18 cellular contexts compared by ENCODE assay signal in genomic region chr6:46134216-46134615, GRCh38. TPM values are rescaled to one million over a fixed set of nuclear protein-coding genes. Genes with fewer than 3 reads are reported as not detected.
DNase-seq lines count a peak whose midpoint lies in the region; ATAC-seq, FAIRE-seq and TF ChIP-seq lines count a peak whose summit lies in the region.
"Had no signal": no experiment of that assay in that cellular context is flagged by ENCODE, and none has a peak within 500 bp of the region (broad histone marks: within the 10 kb centered on the region; RNA-seq: fewer than 3 reads in every experiment).

No MANE protein-coding gene starts in this region.

- FAIRE-seq in GM12878 (lab: Jason Lieb, UNC): no peak
- FAIRE-seq: GM19239 had no signal

- POLR2A ChIA-PET in GM12878 (lab: Charles Lee): no interaction called here

- TF ChIP-seq CTCF in left ventricle myocardium inferior (IDR thresholded peaks at IDR 0.05; ENCODE audit: borderline replicate concordance) (no peak), GM12878 (IDR thresholded peaks at IDR 0.05 in 2 of 3, conservative IDR thresholded peaks at IDR 0.05 in 1 of 3; ENCODE audit: control insufficient read depth in 2 of 3, extremely low read depth in 1 of 3, insufficient read depth in 1 of 3, low read depth in 3 of 3, low read length in 3 of 3) (no peak), neural progenitor cell (IDR thresholded peaks at IDR 0.05) (no peak)

- H3K4me3 Mint-ChIP-seq in neural progenitor cell: no peak overlapping the region
- H3K4me3 Mint-ChIP-seq in activated T-helper 1 cell treated with anti-CD3 and anti-CD28 coated beads, Interleukin-12 subunit alpha, Interleukin-12 subunit beta, Interleukin-2, Interleukin-4 antibody, amounts not matched to agents 30 ng/mL and 10 ng/mL and 1 ng/mL, durations not matched to agents 14 hours and 24 hours and 36 hours: no peak overlapping the region

- no peak overlapping the region for H2AFZ ChIP-seq in GM12878 (ENCODE audit: control insufficient read depth, low read depth, low read length)
- H2AFZ ChIP-seq in neural progenitor cell (replicated peaks): no peak overlapping the region

- in situ Hi-C loops in GM12878 (cut with MboI): no loop called here

- peaks cover 63% of the 10 kb centered on the region for H3K4me1 ChIP-seq in left ventricle myocardium inferior
- peaks cover 14% of the 10 kb centered on the region for H3K4me1 ChIP-seq in GM12878 (ENCODE audit: control insufficient read depth, insufficient read depth, low read length)
- peaks cover 18% of the 10 kb centered on the region for H3K4me1 ChIP-seq in neural progenitor cell
- H3K4me1 ChIP-seq: BLaER1 treated with 17β-estradiol and CSF1 and Interleukin-3, amounts not matched to agents 10 nM and 100 nM; HAP-1 had no signal

- DNase-seq in left ventricle myocardium inferior (no peak), left cardiac atrium (no peak), H7 (peak; percentile 10), GM12878 (ENCODE audit: low read depth, low spot score) (no peak), neural progenitor cell (ENCODE audit: low spot score) (peak; percentile 78)
- no peak for DNase-seq in activated T-helper 1 cell treated with anti-CD3 and anti-CD28 coated beads, Interleukin-12 subunit alpha, Interleukin-12 subunit beta, Interleukin-2, Interleukin-4 antibody, amounts not matched to agents 30 ng/mL and 10 ng/mL and 1 ng/mL, durations not matched to agents 14 hours and 24 hours and 36 hours (ENCODE audit: low spot score)
- DNase-seq: ACHN; CD4-positive, CD25-positive, alpha-beta regulatory T cell; DMS153; DND-41; GDM1; GOT3 had no signal

- 65% methylated on average over 2 of the region's 2 CpGs for WGBS in GM12878 (ENCODE audit: insufficient coverage, insufficient replicate concordance, low lambda C conversion rate, missing lambda C conversion rate)

- no peaks in the 10 kb centered on the region for H3K9me3 Mint-ChIP-seq in neural progenitor cell
- H3K9me3 Mint-ChIP-seq in activated T-helper 1 cell treated with anti-CD3 and anti-CD28 coated beads, Interleukin-12 subunit alpha, Interleukin-12 subunit beta, Interleukin-2, Interleukin-4 antibody, amounts not matched to agents 30 ng/mL and 10 ng/mL and 1 ng/mL, durations not matched to agents 14 hours and 24 hours and 36 hours: no peaks in the 10 kb centered on the region

- intact Hi-C loops in left ventricle myocardium inferior (cut with micrococcal nuclease) (no loop called here), left cardiac atrium (cut with DNase I) (no loop called here), GM12878 (cut with micrococcal nuclease; ENCODE audit: unreplicated experiment) (no loop called here)
- intact Hi-C loops in activated T-helper 1 cell treated with anti-CD3 and anti-CD28 coated beads, Interleukin-12 subunit alpha, Interleukin-12 subunit beta, Interleukin-2, Interleukin-4 antibody, amounts not matched to agents 30 ng/mL and 10 ng/mL and 1 ng/mL, durations not matched to agents 14 hours and 24 hours and 36 hours (cut with micrococcal nuclease): no loop called here

- SMC1A ChIA-PET in GM12878 (lab: Charles Lee; ENCODE audit: uncharacterized antibody, unreplicated experiment): no interaction called here

- H3K4me3 ChIP-seq in left ventricle myocardium inferior (no peak overlapping the region), H7 (ENCODE audit: insufficient read depth, low read depth, low read length) (no peak overlapping the region), GM12878 (no peak overlapping the region), neural progenitor cell (no peak overlapping the region)
- H3K4me3 ChIP-seq: BLaER1 treated with 17β-estradiol and CSF1 and Interleukin-3, amounts not matched to agents 10 nM and 100 nM; HAP-1 had no signal

- H4K20me1 ChIP-seq in GM12878 (ENCODE audit: control insufficient read depth, insufficient read depth) (no peaks in the 10 kb centered on the region), neural progenitor cell (ENCODE audit: low read depth) (no peaks in the 10 kb centered on the region)
- H4K20me1 ChIP-seq: BLaER1 treated with 17β-estradiol and CSF1 and Interleukin-3, amounts not matched to agents 10 nM and 100 nM had no signal

- H3K9me3 ChIP-seq in left ventricle myocardium inferior (replicated peaks): no peaks in the 10 kb centered on the region
- H3K9me3 ChIP-seq in GM12878 (replicated peaks; ENCODE audit: control insufficient read depth, insufficient read depth, low read length): no peaks in the 10 kb centered on the region
- no peaks in the 10 kb centered on the region for H3K9me3 ChIP-seq in neural progenitor cell (ENCODE audit: low read depth)
- H3K9me3 ChIP-seq: HAP-1 had no signal

- H3K27ac ChIP-seq in left ventricle myocardium inferior (replicated peaks): peak overlapping the region; percentile 51
- no peak overlapping the region for H3K27ac ChIP-seq in GM12878 (ENCODE audit: control insufficient read depth, insufficient read depth)
- no peak overlapping the region for H3K27ac ChIP-seq in neural progenitor cell
- H3K27ac ChIP-seq: BLaER1 treated with 17β-estradiol and CSF1 and Interleukin-3, amounts not matched to agents 10 nM and 100 nM had no signal

- peaks cover 14% of the 10 kb centered on the region for H3K79me2 ChIP-seq in GM12878 (ENCODE audit: control insufficient read depth, insufficient read depth, low read length)
- peaks cover 38% of the 10 kb centered on the region for H3K79me2 ChIP-seq in neural progenitor cell (ENCODE audit: low read depth)

- H3K9ac ChIP-seq in GM12878 (ENCODE audit: control insufficient read depth, insufficient read depth, low read length) (no peak overlapping the region), neural progenitor cell (no peak overlapping the region)
- H3K9ac ChIP-seq: BLaER1 treated with 17β-estradiol and CSF1 and Interleukin-3, amounts not matched to agents 10 nM and 100 nM had no signal

- TF ChIP-seq EP300 in GM12878 (IDR thresholded peaks at IDR 0.05; ENCODE audit: borderline replicate concordance in 1 of 2, control insufficient read depth in 1 of 2, low read depth in 2 of 2, low read length in 2 of 2): no peak

- H3K27me3 Mint-ChIP-seq in neural progenitor cell (ENCODE audit: insufficient read depth, low read depth): no peaks in the 10 kb centered on the region
- H3K27me3 Mint-ChIP-seq in activated T-helper 1 cell treated with anti-CD3 and anti-CD28 coated beads, Interleukin-12 subunit alpha, Interleukin-12 subunit beta, Interleukin-2, Interleukin-4 antibody, amounts not matched to agents 30 ng/mL and 10 ng/mL and 1 ng/mL, durations not matched to agents 14 hours and 24 hours and 36 hours (ENCODE audit: insufficient read depth): no peaks in the 10 kb centered on the region
- H3K27me3 Mint-ChIP-seq: CD4-positive, CD25-positive, alpha-beta regulatory T cell had no signal

- no peaks in the 10 kb centered on the region for H3K36me3 ChIP-seq in left ventricle myocardium inferior
- no peaks in the 10 kb centered on the region for H3K36me3 ChIP-seq in H7 (replicated peaks; ENCODE audit: control insufficient read depth, insufficient read depth, low read length)
- no peaks in the 10 kb centered on the region for H3K36me3 ChIP-seq in GM12878 (ENCODE audit: control insufficient read depth in 2 of 2, insufficient read depth in 2 of 2, low read length in 1 of 2)
- H3K36me3 ChIP-seq in neural progenitor cell: no peaks in the 10 kb centered on the region
- H3K36me3 ChIP-seq: BLaER1 treated with 17β-estradiol and CSF1 and Interleukin-3, amounts not matched to agents 10 nM and 100 nM; HAP-1 had no signal

- RAD21 ChIA-PET in GM12878 (lab: Charles Lee; ENCODE audit: unreplicated experiment): no interaction called here

- H3K36me3 Mint-ChIP-seq in neural progenitor cell: no peaks in the 10 kb centered on the region
- H3K36me3 Mint-ChIP-seq in activated T-helper 1 cell treated with anti-CD3 and anti-CD28 coated beads, Interleukin-12 subunit alpha, Interleukin-12 subunit beta, Interleukin-2, Interleukin-4 antibody, amounts not matched to agents 30 ng/mL and 10 ng/mL and 1 ng/mL, durations not matched to agents 14 hours and 24 hours and 36 hours (ENCODE audit: low read depth): peaks cover 2% of the 10 kb centered on the region
- H3K36me3 Mint-ChIP-seq: CD4-positive, CD25-positive, alpha-beta regulatory T cell had no signal

- ATAC-seq in left cardiac atrium (no peak), GM12878 (no peak), HG02970 (IDR thresholded peaks at IDR 0.05; ENCODE audit: low FRiP score, unreplicated experiment) (no peak), HG02798 (IDR thresholded peaks at IDR 0.05; ENCODE audit: poor library complexity, unreplicated experiment) (no peak)

- peak overlapping the region; percentile 30; the same call in 1 of the 2 replicates for H3K4me2 ChIP-seq in GM12878 (ENCODE audit: control insufficient read depth, insufficient read depth)
- H3K4me2 ChIP-seq in neural progenitor cell: peak overlapping the region; percentile 20
- H3K4me2 ChIP-seq: BLaER1 treated with 17β-estradiol and CSF1 and Interleukin-3, amounts not matched to agents 10 nM and 100 nM had no signal

- no peak for TF ChIP-seq POLR2A in GM12878 (IDR thresholded peaks at IDR 0.05; ENCODE audit: low read depth, low read length)

- TF ChIP-seq RAD21 in GM12878 (IDR thresholded peaks at IDR 0.05; ENCODE audit: insufficient read depth, low read depth, low read length): no peak

- CTCF ChIA-PET in GM12878 (lab: Yijun Ruan, JAX): no interaction called here

- H3K27me3 ChIP-seq in left ventricle myocardium inferior (ENCODE audit: low read depth): no peaks in the 10 kb centered on the region
- H3K27me3 ChIP-seq in H7 (ENCODE audit: control insufficient read depth, insufficient read depth, low read length): peaks cover 9% of the 10 kb centered on the region; the same call in 1 of the 2 replicates
- H3K27me3 ChIP-seq in GM12878 (replicated peaks in 1 of 2; ENCODE audit: control insufficient read depth in 2 of 2, insufficient read depth in 2 of 2, low read length in 1 of 2): no peaks in the 10 kb centered on the region
- no peaks in the 10 kb centered on the region for H3K27me3 ChIP-seq in neural progenitor cell
- H3K27me3 ChIP-seq: BLaER1 treated with 17β-estradiol and CSF1 and Interleukin-3, amounts not matched to agents 10 nM and 100 nM had no signal

- BruUV-seq in GM12878 (replicated peaks; lab: Mats Ljungman, UMichigan): no TSS peak

- H3K27ac Mint-ChIP-seq in neural progenitor cell: no peak overlapping the region
- H3K27ac Mint-ChIP-seq in activated T-helper 1 cell treated with anti-CD3 and anti-CD28 coated beads, Interleukin-12 subunit alpha, Interleukin-12 subunit beta, Interleukin-2, Interleukin-4 antibody, amounts not matched to agents 30 ng/mL and 10 ng/mL and 1 ng/mL, durations not matched to agents 14 hours and 24 hours and 36 hours: no peak overlapping the region
- H3K27ac Mint-ChIP-seq: CD4-positive, CD25-positive, alpha-beta regulatory T cell had no signal

- H3K4me1 Mint-ChIP-seq in neural progenitor cell: peaks cover 10% of the 10 kb centered on the region
- peaks cover 14% of the 10 kb centered on the region for H3K4me1 Mint-ChIP-seq in activated T-helper 1 cell treated with anti-CD3 and anti-CD28 coated beads, Interleukin-12 subunit alpha, Interleukin-12 subunit beta, Interleukin-2, Interleukin-4 antibody, amounts not matched to agents 30 ng/mL and 10 ng/mL and 1 ng/mL, durations not matched to agents 14 hours and 24 hours and 36 hours (ENCODE audit: low read depth)

- no peaks in the 10 kb centered on the region for H3F3A ChIP-seq in neural progenitor cell (ENCODE audit: low read depth)

RNA-seq across cellular contexts. Expression of gene ENPP4, which starts 4.4 kb away (rescaled TPM):
- 21.9 TPM for total RNA-seq in left ventricle myocardium inferior
- 10 to 100 TPM; 20.2 to 28.1 TPM for total RNA-seq in left cardiac atrium
- total RNA-seq in H7 (2014; rRNA removed; shearing (Covaris generic)): 2.3 and 3.0 TPM in 2 replicates
- 28.7 and 32.5 TPM in 2 replicates for total RNA-seq in GM12878 (2013; cell fraction: nucleolus; rRNA removed)
- total RNA-seq in GM12878 (2014; rRNA removed): 4.7 and 6.5 TPM in 2 replicates
- total RNA-seq in GM12878 (2014; rRNA removed; fragmentation: Illumina TruSeq; extraction: Trizol): 7.3 and 7.5 TPM in 2 replicates
- 4.9 and 5.3 TPM in 2 replicates for total RNA-seq in GM12878 (2021)
- 2.0 TPM for polyA plus RNA-seq in GM12878 (2011; ENCODE audit: low read depth)
- polyA plus RNA-seq in GM12878 (2011; rRNA removed): 9.7 and 13.9 TPM in 2 replicates
- 2.6 and 3.2 TPM in 2 replicates for polyA plus RNA-seq in GM12878 (2011; cell fraction: cytosol; rRNA removed)
- polyA plus RNA-seq in GM12878 (2011; cell fraction: nucleus; rRNA removed): 3.6 and 4.3 TPM in 2 replicates
- polyA plus RNA-seq in GM12878 (2012): 4.2 and 8.1 TPM in 2 replicates
- polyA plus RNA-seq in GM12878 (2014; fragmentation: Illumina TruSeq; extraction: Trizol): 5.8 and 7.1 TPM in 2 replicates
- 1 to 10 TPM; 3.3 to 5.2 TPM for polyA plus RNA-seq in GM12878 (2014; fragmentation: Nextera tagmentation; extraction: Ambion mirVana)
- 2.7 and 3.9 TPM in 2 replicates for polyA plus RNA-seq in GM12878 (2014; rRNA removed)
- polyA plus RNA-seq in GM12878 (2016; fragmentation: Nextera tagmentation; extraction: Ambion mirVana): 1 to 10 TPM; 5.2 to 5.4 TPM
- polyA minus RNA-seq in GM12878 (2011; rRNA and poly(A)+ RNA removed): 6.1 and 10.5 TPM in 2 replicates
- polyA minus RNA-seq in GM12878 (2011; cell fraction: cytosol; rRNA and poly(A)+ RNA removed): 3.3 and 4.0 TPM in 2 replicates
- polyA minus RNA-seq in GM12878 (2011; cell fraction: nucleus; rRNA and poly(A)+ RNA removed): 6.6 and 6.8 TPM in 2 replicates
- total RNA-seq in neural progenitor cell (ENCODE audit: low replicate concordance): 13.1 and 22.9 TPM in 2 replicates
- 5.9 and 6.1 TPM in 2 replicates for total RNA-seq in activated T-helper 1 cell treated with anti-CD3 and anti-CD28 coated beads, Interleukin-12 subunit alpha, Interleukin-12 subunit beta, Interleukin-2, Interleukin-4 antibody, amounts not matched to agents 30 ng/mL and 10 ng/mL and 1 ng/mL, durations not matched to agents 14 hours and 24 hours and 36 hours
- total RNA-seq: A172 had no signal

RNA-seq across cellular contexts. Expression of gene ENPP5, which starts 36.6 kb away (rescaled TPM):
- total RNA-seq in left ventricle myocardium inferior: 3.0 TPM
- total RNA-seq in left cardiac atrium: 1 to 10 TPM; 5.7 to 6.9 TPM
- 6.5 and 9.0 TPM in 2 replicates for total RNA-seq in H7 (2014; rRNA removed; shearing (Covaris generic))
- 0.50 and 0.73 TPM in 2 replicates for total RNA-seq in GM12878 (2013; cell fraction: nucleolus; rRNA removed)
- not detected in 2 replicates for total RNA-seq in GM12878 (2014; rRNA removed)
- total RNA-seq in GM12878 (2014; rRNA removed; fragmentation: Illumina TruSeq; extraction: Trizol): not detected in 2 replicates
- not detected in 2 replicates for total RNA-seq in GM12878 (2021)
- 0.17 TPM for polyA plus RNA-seq in GM12878 (2011; ENCODE audit: low read depth)
- 0.03 TPM in 1 of 2 replicates, not detected in the other for polyA plus RNA-seq in GM12878 (2011; rRNA removed)
- not detected in 2 replicates for polyA plus RNA-seq in GM12878 (2011; cell fraction: cytosol; rRNA removed)
- polyA plus RNA-seq in GM12878 (2011; cell fraction: nucleus; rRNA removed): 0.03 TPM in 1 of 2 replicates, not detected in the other
- polyA plus RNA-seq in GM12878 (2012): 0.27 and 0.93 TPM in 2 replicates
- 0.07 TPM in 1 of 2 replicates, not detected in the other for polyA plus RNA-seq in GM12878 (2014; fragmentation: Illumina TruSeq; extraction: Trizol)
- polyA plus RNA-seq in GM12878 (2014; fragmentation: Nextera tagmentation; extraction: Ambion mirVana): under 1 TPM in 1 of 2 experiments, not detected in 1; 0.05 TPM
- not detected in 2 replicates for polyA plus RNA-seq in GM12878 (2014; rRNA removed)
- not detected for polyA plus RNA-seq in GM12878 (2016; fragmentation: Nextera tagmentation; extraction: Ambion mirVana)
- polyA minus RNA-seq in GM12878 (2011; rRNA and poly(A)+ RNA removed): not detected in 2 replicates
- polyA minus RNA-seq in GM12878 (2011; cell fraction: cytosol; rRNA and poly(A)+ RNA removed): not detected in 2 replicates
- not detected in 2 replicates for polyA minus RNA-seq in GM12878 (2011; cell fraction: nucleus; rRNA and poly(A)+ RNA removed)
- 9.1 and 23.7 TPM in 2 replicates for total RNA-seq in neural progenitor cell (ENCODE audit: low replicate concordance)
- total RNA-seq in activated T-helper 1 cell treated with anti-CD3 and anti-CD28 coated beads, Interleukin-12 subunit alpha, Interleukin-12 subunit beta, Interleukin-2, Interleukin-4 antibody, amounts not matched to agents 30 ng/mL and 10 ng/mL and 1 ng/mL, durations not matched to agents 14 hours and 24 hours and 36 hours: not detected in 2 replicates
- total RNA-seq: A172; CD4-positive, CD25-positive, alpha-beta regulatory T cell had no signal

Comparison
In these comparisons a context has a peak if more than half of its experiments do, and no peak if none do; other contexts are left out.
1. DNase-seq: peak in H7 (single experiment) and neural progenitor cell (single experiment); none in left ventricle myocardium inferior (single experiment), left cardiac atrium (single experiment), GM12878 (single experiment) and activated T-helper 1 cell treated with anti-CD3 and anti-CD28 coated beads, Interleukin-12 subunit alpha, Interleukin-12 subunit beta, Interleukin-2, Interleukin-4 antibody, amounts not matched to agents 30 ng/mL and 10 ng/mL and 1 ng/mL, durations not matched to agents 14 hours and 24 hours and 36 hours (single experiment).